8 cellular contexts compared by ENCODE assay signal in genomic region chr19:48443731-48444128, GRCh38. TPM values are rescaled to one million over a fixed set of nuclear protein-coding genes. Genes with fewer than 3 reads are reported as not detected.
DNase-seq lines count a peak whose midpoint lies in the region; TF ChIP-seq lines count a peak whose summit lies in the region.
"Had no signal": no experiment of that assay in that cellular context is flagged by ENCODE, and none has a peak within 500 bp of the region (broad histone marks: within the 10 kb centered on the region; RNA-seq: fewer than 3 reads in every experiment).

No MANE protein-coding gene starts in this region.

- no peaks in the 10 kb centered on the region for H3K9me3 Mint-ChIP-seq in immature natural killer cell
- H3K9me3 Mint-ChIP-seq: activated naive CD4-positive, alpha-beta T cell treated with anti-CD3 and anti-CD28 coated beads for 36 hours; WTC11 had no signal

- H3K36me3 Mint-ChIP-seq in immature natural killer cell = peaks cover 10 to 17% (median 13%) of the 10 kb centered on the region in 3 donors

- CTCF ChIA-PET in AG04450 (lab: Charles Lee) = interaction anchor here (1.0 kb wide), 1 partner anchor 52 kb away, joined by 3 read pairs; the partner anchor contains the start of gene KDELR1

- peaks cover 20 to 34% (median 23%) of the 10 kb centered on the region in 3 donors for H3K27me3 Mint-ChIP-seq in immature natural killer cell (ENCODE audit: low read depth in 3 of 3)

- peaks cover 6% of the 10 kb centered on the region; the same call in 1 of the 2 replicates for H3K9me3 ChIP-seq in AG04450 (ENCODE audit: control insufficient read depth, insufficient read depth, low read length)

- H3K27ac ChIP-seq in AG04450 (ENCODE audit: low read depth, low read length) = no peak overlapping the region

- DNase-seq in AG04450 (ENCODE audit: low read depth, low spot score) (no peak), NCI-H69 (lab: John Stamatoyannopoulos, UW) (peak; percentile 63), immature natural killer cell (peak in 2 of 3 donors; percentile 8 to 15), SIG-M5 treated with dmso at 0.1 percent for 504 hours (lab: John Stamatoyannopoulos, UW; ENCODE audit: unreplicated experiment) (no peak), DMS 273 (lab: John Stamatoyannopoulos, UW; ENCODE audit: unreplicated experiment) (no peak), OCI-M1 (lab: John Stamatoyannopoulos, UW) (no peak)
- DNase-seq: activated naive CD4-positive, alpha-beta T cell treated with anti-CD3 and anti-CD28 coated beads for 36 hours had no signal

- 0 out of 2 replicates have a peak, but pooled peaks have one; percentile 2 for TF ChIP-seq CTCF in AG04450 (IDR thresholded peaks at IDR 0.05; ENCODE audit: low read depth, low read length)

- peak overlapping the region; percentile 4; the same call in 1 of the 2 replicates for H3K4me3 ChIP-seq in AG04450 (ENCODE audit: low read depth, low read length)

- H3K27ac Mint-ChIP-seq in immature natural killer cell = no peak overlapping the region
- H3K27ac Mint-ChIP-seq: activated naive CD4-positive, alpha-beta T cell treated with anti-CD3 and anti-CD28 coated beads for 36 hours had no signal

- H3K27me3 ChIP-seq in AG04450 (ENCODE audit: control insufficient read depth, insufficient read depth, low read length) = peaks cover 9% of the 10 kb centered on the region

- H3K4me1 Mint-ChIP-seq in immature natural killer cell = peaks cover 26 to 39% of the 10 kb centered on the region in 2 donors

- POLR2A ChIA-PET in AG04450 (lab: Yijun Ruan, JAX) = no interaction called here

- peak overlapping the region in 1 of 5 donors; percentile 14 for H3K4me3 Mint-ChIP-seq in immature natural killer cell

RNA-seq across cellular contexts. Expression of gene GRWD1, which starts 2.1 kb away (rescaled TPM):
- polyA plus RNA-seq in AG04450 (2011; rRNA removed) (15.2 and 16.0 TPM in 2 replicates), immature natural killer cell (10 to 100 TPM; 32.3 to 42.4 (median 34.6) TPM)
- polyA minus RNA-seq in AG04450 (2011; rRNA and poly(A)+ RNA removed) = 11.6 TPM in 2 replicates

RNA-seq across cellular contexts. Expression of gene KCNJ14, which starts 11.6 kb away (rescaled TPM):
- 0.20 and 0.25 TPM in 2 replicates for polyA plus RNA-seq in AG04450 (2011; rRNA removed)
- polyA minus RNA-seq in AG04450 (2011; rRNA and poly(A)+ RNA removed) = 0.35 and 0.41 TPM in 2 replicates
- polyA plus RNA-seq in immature natural killer cell = under 1 TPM in 2 of 3 donors, not detected in 1; 0.06 to 0.07 TPM

RNA-seq across cellular contexts. Expression of gene CYTH2, which starts 25.4 kb away (rescaled TPM):
- polyA plus RNA-seq in AG04450 (2011; rRNA removed) (29.3 and 35.6 TPM in 2 replicates), immature natural killer cell (10 to 100 TPM; 14.4 to 37.6 (median 29.6) TPM)
- polyA minus RNA-seq in AG04450 (2011; rRNA and poly(A)+ RNA removed) = 38.7 and 57.2 TPM in 2 replicates

RNA-seq across cellular contexts. Expression of gene GRIN2D, which starts 50.3 kb away (rescaled TPM):
- polyA plus RNA-seq in AG04450 (2011; rRNA removed) (0.07 and 0.10 TPM in 2 replicates), immature natural killer cell (not detected)
- 0.22 and 0.37 TPM in 2 replicates for polyA minus RNA-seq in AG04450 (2011; rRNA and poly(A)+ RNA removed)

RNA-seq across cellular contexts. Expression of gene KDELR1, which starts 52.4 kb away (rescaled TPM):
- 168 and 187 TPM in 2 replicates for polyA plus RNA-seq in AG04450 (2011; rRNA removed)
- polyA minus RNA-seq in AG04450 (2011; rRNA and poly(A)+ RNA removed) = 155 and 179 TPM in 2 replicates
- 10 to 100 TPM; 14.8 to 30.5 (median 20.2) TPM for polyA plus RNA-seq in immature natural killer cell

Comparison
In these comparisons a context has a peak if more than half of its experiments do, and no peak if none do; other contexts are left out.
1. DNase-seq: peak in NCI-H69 (single experiment) and immature natural killer cell (2 of 3); none in AG04450 (single experiment), SIG-M5 treated with dmso at 0.1 percent for 504 hours (single experiment), DMS 273 (single experiment) and OCI-M1 (single experiment).